ENCODE assay signal across 8 cellular contexts in genomic region chr1:85584264-85584781, GRCh38. TPM values are rescaled to one million over a fixed set of nuclear protein-coding genes. Genes with fewer than 3 reads are reported as not detected.
DNase-seq lines count a peak whose midpoint lies in the region; ATAC-seq and TF ChIP-seq lines count a peak whose summit lies in the region.

No MANE protein-coding gene starts in this region.

- peaks cover 12% of the 10 kb centered on the region for H3K4me1 Mint-ChIP-seq in activated naive CD4-positive, alpha-beta T cell treated with anti-CD3 and anti-CD28 coated beads for 36 hours (ENCODE audit: low read depth)

- H3K27me3 Mint-ChIP-seq in activated naive CD4-positive, alpha-beta T cell treated with anti-CD3 and anti-CD28 coated beads for 36 hours (ENCODE audit: low read depth): peaks cover 44% of the 10 kb centered on the region

- H3K4me3 ChIP-seq in AG10803 (ENCODE audit: low read length): peak overlapping the region; percentile 96

- TF ChIP-seq CTCF in AG10803 (conservative IDR thresholded peaks at IDR 0.05; ENCODE audit: low read length): no peak

- no peak overlapping the region for H3K27ac Mint-ChIP-seq in activated naive CD4-positive, alpha-beta T cell treated with anti-CD3 and anti-CD28 coated beads for 36 hours

- CTCF ChIA-PET in activated naive CD4-positive, alpha-beta T cell treated with anti-CD3 and anti-CD28 coated beads for 36 hours (lab: Charles Lee): interaction anchor here (0.7 kb wide), 1 partner anchor 43 kb away, joined by 3 read pairs; no protein-coding TSS in a partner anchor

- no peaks in the 10 kb centered on the region for H3K36me3 Mint-ChIP-seq in activated naive CD4-positive, alpha-beta T cell treated with anti-CD3 and anti-CD28 coated beads for 36 hours (ENCODE audit: low read depth)

- intact Hi-C loops in activated naive CD4-positive, alpha-beta T cell treated with anti-CD3 and anti-CD28 coated beads for 36 hours (cut with micrococcal nuclease): no loop called here

- no peak overlapping the region for H3K4me3 Mint-ChIP-seq in activated naive CD4-positive, alpha-beta T cell treated with anti-CD3 and anti-CD28 coated beads for 36 hours

- peaks cover 1% of the 10 kb centered on the region for H3K9me3 Mint-ChIP-seq in activated naive CD4-positive, alpha-beta T cell treated with anti-CD3 and anti-CD28 coated beads for 36 hours

- ATAC-seq in GM18861 (IDR thresholded peaks at IDR 0.05; ENCODE audit: unreplicated experiment): no peak
- no peak for ATAC-seq in GM19351 (IDR thresholded peaks at IDR 0.05; ENCODE audit: unreplicated experiment)

- DNase-seq in AG10803 (ENCODE audit: low read depth) (peak; percentile 97), LHCN-M2 (ENCODE audit: low read depth) (peak; percentile 73), dermis blood vessel endothelial cell (peak; percentile 95), myocyte (ENCODE audit: low read depth) (peak; percentile 59), GM19238 (ENCODE audit: insufficient read length, low spot score) (no peak)
- no peak for DNase-seq in activated naive CD4-positive, alpha-beta T cell treated with anti-CD3 and anti-CD28 coated beads for 36 hours

RNA-seq across cellular contexts. Expression of gene CCN1, which starts 3.8 kb away (rescaled TPM):
- 23.1 and 28.7 TPM in 2 replicates for total RNA-seq in LHCN-M2 (2014; rRNA removed)
- polyA plus RNA-seq in LHCN-M2 (2012): 427 TPM
- total RNA-seq in dermis blood vessel endothelial cell: 148 and 234 TPM in 2 replicates
- total RNA-seq in myocyte: 11.9 and 12.5 TPM in 2 replicates
- polyA plus RNA-seq in myocyte (2012): 296 TPM
- total RNA-seq in activated naive CD4-positive, alpha-beta T cell treated with anti-CD3 and anti-CD28 coated beads for 36 hours: not detected

Comparison
In these comparisons a context has a peak if more than half of its experiments do, and no peak if none do; other contexts are left out.
1. DNase-seq: peak in AG10803 (single experiment), LHCN-M2 (single experiment), dermis blood vessel endothelial cell (single experiment) and myocyte (single experiment); none in GM19238 (single experiment) and activated naive CD4-positive, alpha-beta T cell treated with anti-CD3 and anti-CD28 coated beads for 36 hours (single experiment).
2. RNA of gene CCN1, which starts 3.8 kb away (total RNA-seq): 148 to 234 TPM in dermis blood vessel endothelial cell, 23.1 to 28.7 TPM in LHCN-M2 and 11.9 to 12.5 TPM in myocyte; not detected in activated naive CD4-positive, alpha-beta T cell treated with anti-CD3 and anti-CD28 coated beads for 36 hours; every median in the first group is over 10 times any median in the second.